ENCODE assay signal across 12 cellular contexts in genomic region chrY:19502169-19503091, GRCh38.
A peak's percentile ranks its signal among the peaks of the same experiment; 100 is the strongest.
DNase-seq lines count a peak whose midpoint lies in the region; FAIRE-seq and TF ChIP-seq lines count a peak whose summit lies in the region.
"Had no signal": no experiment of that assay in that cellular context is flagged by ENCODE, and none has a peak within 500 bp of the region (broad histone marks: within the 10 kb centered on the region; RNA-seq: fewer than 3 reads in every experiment).

No MANE protein-coding gene starts in this region.

- H3K4me1 ChIP-seq in CD8-positive, alpha-beta memory T cell (ENCODE audit: insufficient read depth, low read length) = peaks cover 29% of the 10 kb centered on the region
- H3K4me1 ChIP-seq in parathyroid adenoma = no peaks in the 10 kb centered on the region

- TF ChIP-seq CTCF in bronchial epithelial cell (IDR thresholded peaks at IDR 0.05; ENCODE audit: insufficient read depth, low read length, severe bottlenecking) (no peak), parathyroid adenoma (IDR thresholded peaks at IDR 0.05) (no peak), HFFc6 (IDR thresholded peaks at IDR 0.05) (no peak)

- no peaks in the 10 kb centered on the region for H3K9me3 ChIP-seq in CD8-positive, alpha-beta memory T cell (ENCODE audit: low read length)
- H3K9me3 ChIP-seq in parathyroid adenoma (ENCODE audit: control insufficient read depth, low read length) = no peaks in the 10 kb centered on the region

- H3K9ac ChIP-seq in parathyroid adenoma = no peak overlapping the region

- H3K9me3 Mint-ChIP-seq in CD8-positive, alpha-beta memory T cell = no peaks in the 10 kb centered on the region
- no peaks in the 10 kb centered on the region for H3K9me3 Mint-ChIP-seq in T-helper 1 cell treated with Interleukin-12 subunit alpha and Interleukin-12 subunit beta and Interleukin-4 antibody, amounts not matched to agents 30 μg/mL and 1 μg/mL, for 36 hours
- no peaks in the 10 kb centered on the region for H3K9me3 Mint-ChIP-seq in HFFc6

- peak overlapping the region in 2 of 7 donors; percentile 92 to 99 for H3K4me3 Mint-ChIP-seq in CD8-positive, alpha-beta memory T cell
- H3K4me3 Mint-ChIP-seq in T-helper 1 cell treated with Interleukin-12 subunit alpha and Interleukin-12 subunit beta and Interleukin-4 antibody, amounts not matched to agents 30 μg/mL and 1 μg/mL, for 36 hours = peak overlapping the region; percentile 92
- H3K4me3 Mint-ChIP-seq in HFFc6 = no peak overlapping the region

- no peaks in the 10 kb centered on the region for H3K79me2 ChIP-seq in parathyroid adenoma

- peak in 2 of 5 donors; percentile 1 to 45 for DNase-seq in CD8-positive, alpha-beta memory T cell
- DNase-seq in bronchial epithelial cell (ENCODE audit: low read depth) (peak; percentile 0), dermis blood vessel endothelial cell (no peak), HFFc6 (no peak), HPDE6-E6E7 (ENCODE audit: extremely low spot score) (no peak), ecto neural progenitor cell (ENCODE audit: low spot score) (no peak)
- DNase-seq: islet precursor cell, NCI-H2171 had no signal

- FAIRE-seq in bronchial epithelial cell (lab: Jason Lieb, UNC) = no peak
- FAIRE-seq: frontal cortex, G401.6 had no signal

- H3K27me3 Mint-ChIP-seq in CD8-positive, alpha-beta memory T cell = no peaks in the 10 kb centered on the region
- H3K27me3 Mint-ChIP-seq in T-helper 1 cell treated with Interleukin-12 subunit alpha and Interleukin-12 subunit beta and Interleukin-4 antibody, amounts not matched to agents 30 μg/mL and 1 μg/mL, for 36 hours (ENCODE audit: low read depth) = no peaks in the 10 kb centered on the region
- peaks cover 5% of the 10 kb centered on the region; the same call in 1 of the 2 replicates for H3K27me3 Mint-ChIP-seq in HFFc6 (ENCODE audit: insufficient read depth)

- peak overlapping the region; percentile 47 for H3K27ac ChIP-seq in CD8-positive, alpha-beta memory T cell (ENCODE audit: low read depth, low read length)
- H3K27ac ChIP-seq in parathyroid adenoma = no peak overlapping the region

- no peak overlapping the region for H2AFZ ChIP-seq in parathyroid adenoma

- H3K27ac Mint-ChIP-seq in CD8-positive, alpha-beta memory T cell = peak overlapping the region in 2 of 8 donors; percentile 91 to 95
- H3K27ac Mint-ChIP-seq in T-helper 1 cell treated with Interleukin-12 subunit alpha and Interleukin-12 subunit beta and Interleukin-4 antibody, amounts not matched to agents 30 μg/mL and 1 μg/mL, for 36 hours = peak overlapping the region; percentile 93
- H3K27ac Mint-ChIP-seq in HFFc6 = no peak overlapping the region

- peak overlapping the region; percentile 69 for H3K4me2 ChIP-seq in parathyroid adenoma (ENCODE audit: low read length)

- no peaks in the 10 kb centered on the region for H3K27me3 ChIP-seq in CD8-positive, alpha-beta memory T cell (ENCODE audit: insufficient read depth, low read length, poor library complexity, severe bottlenecking)
- H3K27me3 ChIP-seq in bronchial epithelial cell (ENCODE audit: control insufficient read depth, insufficient read depth, low read length) (no peaks in the 10 kb centered on the region), parathyroid adenoma (ENCODE audit: control insufficient read depth, insufficient read depth, low read length) (no peaks in the 10 kb centered on the region)

- POLR2A ChIA-PET in CD8-positive, alpha-beta memory T cell (lab: Charles Lee) = interaction anchor here (0.8 to 1.8 kb wide), 2 partner anchors 8 to 65 kb away, joined by 3 to 14 read pairs; no protein-coding TSS in a partner anchor

- H3K4me1 Mint-ChIP-seq in CD8-positive, alpha-beta memory T cell = peaks cover 0 to 48% (median 0%) of the 10 kb centered on the region in 3 donors
- H3K4me1 Mint-ChIP-seq in T-helper 1 cell treated with Interleukin-12 subunit alpha and Interleukin-12 subunit beta and Interleukin-4 antibody, amounts not matched to agents 30 μg/mL and 1 μg/mL, for 36 hours (ENCODE audit: low read depth) = peaks cover 37% of the 10 kb centered on the region
- H3K4me1 Mint-ChIP-seq in HFFc6 (ENCODE audit: low read depth) = no peaks in the 10 kb centered on the region

- CTCF ChIA-PET in CD8-positive, alpha-beta memory T cell (lab: Charles Lee) = interaction anchor here (0.9 to 3.2 kb wide), 7 partner anchors 13 to 72 kb away, joined by 3 to 27 read pairs (median 4); no protein-coding TSS in a partner anchor

- H3K4me3 ChIP-seq in CD8-positive, alpha-beta memory T cell (ENCODE audit: low read length) = peak overlapping the region; percentile 73
- H3K4me3 ChIP-seq in bronchial epithelial cell (ENCODE audit: low read depth, low read length) (peak overlapping the region; percentile 9), parathyroid adenoma (ENCODE audit: low read depth, low read length) (peak overlapping the region; percentile 34)

- peaks cover 0 to 8% (median 0%) of the 10 kb centered on the region in 3 donors for H3K36me3 Mint-ChIP-seq in CD8-positive, alpha-beta memory T cell
- peaks cover 4% of the 10 kb centered on the region for H3K36me3 Mint-ChIP-seq in T-helper 1 cell treated with Interleukin-12 subunit alpha and Interleukin-12 subunit beta and Interleukin-4 antibody, amounts not matched to agents 30 μg/mL and 1 μg/mL, for 36 hours (ENCODE audit: low read depth)
- H3K36me3 Mint-ChIP-seq in HFFc6 (ENCODE audit: low read depth) = no peaks in the 10 kb centered on the region

- H3K36me3 ChIP-seq in CD8-positive, alpha-beta memory T cell (ENCODE audit: insufficient read depth, low read length) = no peaks in the 10 kb centered on the region
- H3K36me3 ChIP-seq in bronchial epithelial cell (ENCODE audit: control insufficient read depth, insufficient read depth, low read length) = no peaks in the 10 kb centered on the region
- no peaks in the 10 kb centered on the region for H3K36me3 ChIP-seq in parathyroid adenoma (ENCODE audit: control insufficient read depth, insufficient read depth, low read length)

Comparison
In these comparisons a context has a peak if more than half of its experiments do, and no peak if none do; other contexts are left out.
1. H3K4me3 ChIP-seq: peak in every context shown above with its lines; median percentile 73 in CD8-positive, alpha-beta memory T cell; 34 in parathyroid adenoma; 9 in bronchial epithelial cell.